8 cellular contexts compared by ENCODE assay signal in genomic region chr15:89776274-89777072, GRCh38.
A peak's percentile ranks its signal among the peaks of the same experiment; 100 is the strongest.
DNase-seq lines count a peak whose midpoint lies in the region; ATAC-seq and TF ChIP-seq lines count a peak whose summit lies in the region.

Gene MESP2 (plus strand): TSS chr15:89776332. CDS start chr15:89776358, 26 bp downstream.

- ATAC-seq in GM18868 (IDR thresholded peaks at IDR 0.05; ENCODE audit: unreplicated experiment): no peak

- peak; percentile 2 for DNase-seq in DMS 273 treated with DMSO at 0.1 percent for 48 hours (lab: John Stamatoyannopoulos, UW)
- no peak for DNase-seq in HFF-Myc (ENCODE audit: extremely low read depth, low read depth)
- DNase-seq in NCI-H510A treated with DMSO at 0.1 percent for 48 hours (lab: John Stamatoyannopoulos, UW): peak; percentile 24
- DNase-seq in activated CD8-positive, alpha-beta memory T cell treated with anti-CD3 and anti-CD28 coated beads, Interleukin-2, amount 50 U/mL, for 48 hours: peak; percentile 83
- DNase-seq in erythroblast (lab: John Stamatoyannopoulos, UW): peak; percentile 89 to 91
- peak; percentile 66 for DNase-seq in middle frontal gyrus (ENCODE audit: extremely low spot score, low spot score)
- DNase-seq in stimulated activated CD8-positive, alpha-beta memory T cell treated with anti-CD3 and anti-CD28 coated beads, Interleukin-2, amount 100 ng/mL, for 48 hours (ENCODE audit: low read depth in 2 of 2): peak; percentile 38 to 40

- peak within 1 kb of the TSS; percentile 34 for H3K4me3 ChIP-seq in HFF-Myc (replicated peaks; ENCODE audit: low read depth, low read length)

- TF ChIP-seq CTCF in HFF-Myc (IDR thresholded peaks at IDR 0.05; ENCODE audit: low read depth, low read length, missing control alignments): peak; percentile 37

- no peak for TF ChIP-seq POLR2A in erythroblast (IDR thresholded peaks at IDR 0.05; ENCODE audit: low read length)
